In the genomic region with DNA sequence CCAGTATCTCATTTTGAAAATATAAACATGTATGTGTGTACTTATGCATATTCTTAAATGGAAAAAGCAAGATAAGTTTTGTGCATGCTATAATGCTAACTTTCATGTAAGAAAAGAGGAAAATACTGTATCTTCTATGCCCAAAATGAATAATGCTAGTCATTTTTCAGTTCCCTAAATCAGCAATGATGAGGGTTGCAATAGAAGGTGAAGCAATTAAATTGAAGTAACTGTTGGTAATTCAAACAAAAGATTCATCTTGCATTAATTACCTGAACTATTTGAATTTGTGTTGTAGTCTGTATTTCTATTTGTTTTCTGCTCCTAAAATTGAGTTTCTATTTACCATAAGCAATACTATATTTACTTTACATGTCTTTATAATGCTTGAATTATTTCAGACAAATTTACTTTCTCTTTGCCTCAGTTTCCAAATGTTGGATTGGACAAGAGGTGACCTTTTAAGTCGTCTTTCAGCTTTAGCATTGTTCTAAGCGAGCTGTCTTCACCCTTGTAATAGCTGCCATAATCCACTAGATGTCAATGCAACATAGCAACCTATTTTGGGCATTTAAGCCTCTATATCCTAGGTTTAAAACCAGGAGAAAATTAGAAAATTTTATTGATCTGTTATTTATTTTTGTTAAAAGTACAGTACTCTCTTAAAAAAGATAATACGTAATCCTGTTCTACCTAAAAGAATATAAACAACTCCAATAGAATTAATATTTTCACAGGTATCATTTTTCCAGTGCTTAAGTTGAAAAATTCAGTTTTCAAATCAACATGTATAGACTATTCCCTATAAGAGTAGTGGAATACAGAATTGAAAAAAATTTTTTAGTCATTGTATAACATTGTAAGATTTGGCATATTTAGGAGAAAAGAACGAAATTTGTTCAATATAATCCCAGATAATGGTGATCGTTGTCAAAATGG, we compare ENCODE assay signal across 8 cellular contexts. TPM values are rescaled to one million over a fixed set of nuclear protein-coding genes. Genes with fewer than 3 reads are reported as not detected.
A peak's percentile ranks its signal among the peaks of the same experiment; 100 is the strongest.
DNase-seq lines count a peak whose midpoint lies in the region; ATAC-seq and TF ChIP-seq lines count a peak whose summit lies in the region.

No MANE protein-coding gene starts in this region.

- no peaks in the 10 kb centered on the region for H3K79me2 ChIP-seq in osteoblast (ENCODE audit: insufficient read depth, low read length)

- in situ Hi-C loops in ACHN (cut with HindIII; ENCODE audit: low pct_ligation_motif_present, low pct_unique_long_range_greater_than_20kb, low sequenced_read_pairs) = no loop called here

- no peaks in the 10 kb centered on the region for H3K4me1 ChIP-seq in osteoblast (ENCODE audit: insufficient read depth, low read length)

- H3K4me2 ChIP-seq in osteoblast (ENCODE audit: insufficient read depth, low read length) = no peak overlapping the region

- peaks cover 2% of the 10 kb centered on the region for H3K27me3 ChIP-seq in osteoblast (ENCODE audit: insufficient read depth, low read length)

- H3K9me3 ChIP-seq in osteoblast (ENCODE audit: low read depth, low read length) = no peaks in the 10 kb centered on the region

- H2AFZ ChIP-seq in osteoblast (ENCODE audit: low read length) = no peak overlapping the region

- no peak overlapping the region for H3K27ac ChIP-seq in osteoblast (ENCODE audit: low read depth, low read length)

- ATAC-seq in GM21825 (IDR thresholded peaks at IDR 0.05; ENCODE audit: unreplicated experiment) = no peak

- H3K4me3 ChIP-seq in fibroblast of pulmonary artery (replicated peaks; ENCODE audit: low read depth, low read length) (no peak overlapping the region), osteoblast (ENCODE audit: insufficient read depth, low read length) (no peak overlapping the region)

- H4K20me1 ChIP-seq in osteoblast (ENCODE audit: insufficient read depth, low read length) = no peaks in the 10 kb centered on the region

- DNase-seq in ACHN = peak; percentile 65
- peak; percentile 52 for DNase-seq in LHCN-M2 (ENCODE audit: low read depth)
- peak; percentile 43 for DNase-seq in SKM-1 (lab: John Stamatoyannopoulos, UW; ENCODE audit: unreplicated experiment)
- peak; percentile 81 for DNase-seq in fibroblast of pulmonary artery (ENCODE audit: low read depth)
- DNase-seq in osteoblast (ENCODE audit: insufficient read length, low spot score, missing footprints) = no peak
- DNase-seq in stimulated activated naive CD4-positive, alpha-beta T cell treated with Interleukin-2 at 50 U/mL for 16 hours (lab: John Stamatoyannopoulos, UW) = no peak

- TF ChIP-seq CTCF in GM12873 (IDR thresholded peaks at IDR 0.05; ENCODE audit: insufficient read depth, low read depth, low read length, missing control alignments) = peak; percentile 84
- peak; percentile 96 for TF ChIP-seq CTCF in fibroblast of pulmonary artery (IDR thresholded peaks at IDR 0.05; ENCODE audit: low read length, missing control alignments)
- peak; percentile 92 for TF ChIP-seq CTCF in osteoblast (IDR thresholded peaks at IDR 0.05; ENCODE audit: extremely low read depth, low read depth, low read length)

- no peaks in the 10 kb centered on the region for H3K36me3 ChIP-seq in osteoblast (ENCODE audit: insufficient read depth, low read length)

RNA-seq across cellular contexts. Expression of a gene that starts 52.3 kb away (rescaled TPM):
- 19.3 and 22.8 TPM in 2 replicates for total RNA-seq in LHCN-M2 (2014; rRNA removed)
- 12.4 TPM for polyA plus RNA-seq in LHCN-M2 (2012)
- total RNA-seq in osteoblast = 62.6 and 68.1 TPM in 2 replicates

Comparison
In these comparisons a context has a peak if more than half of its experiments do, and no peak if none do; other contexts are left out.
1. DNase-seq: peak in ACHN (single experiment), LHCN-M2 (single experiment), SKM-1 (single experiment) and fibroblast of pulmonary artery (single experiment); none in osteoblast (single experiment) and stimulated activated naive CD4-positive, alpha-beta T cell treated with Interleukin-2 at 50 U/mL for 16 hours (single experiment).
2. Peak in every context shown above with its lines, with median percentiles within 50 percentile points of each other: CTCF ChIP-seq.